1 cellular context compared by ENCODE assay signal in the genomic region with DNA sequence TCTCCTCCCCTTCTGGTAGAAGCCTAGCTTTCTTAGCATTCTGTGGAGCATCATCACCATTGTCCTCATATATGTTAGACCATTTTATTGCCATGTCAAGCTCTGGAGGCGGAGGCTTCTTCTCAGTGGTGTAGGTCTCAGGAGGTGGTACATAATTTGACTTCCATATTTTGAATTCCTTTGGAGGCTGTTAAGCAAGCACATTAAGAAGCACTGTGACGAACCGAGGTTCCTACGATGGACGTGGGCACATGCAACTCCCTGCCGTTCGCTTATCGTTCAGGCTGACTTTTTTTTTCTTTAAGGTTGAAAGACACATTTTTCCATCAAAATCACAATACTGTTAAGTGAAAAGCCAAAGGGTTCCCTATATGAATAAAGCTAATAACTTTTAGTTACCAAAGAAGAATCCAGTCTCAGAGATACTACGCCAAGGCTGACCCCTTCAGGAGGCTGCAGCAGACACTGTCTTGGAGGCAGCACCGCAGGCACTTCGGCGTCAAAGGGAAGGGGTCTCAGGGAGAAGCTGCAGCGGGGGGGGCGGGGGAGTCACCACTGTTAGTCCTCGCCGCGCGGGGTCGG.
TF ChIP-seq lines count a peak whose summit lies in the region.

No MANE protein-coding gene starts in this region.

TF ChIP-seq in GM23338, 12 proteins besides CTCF, POLR2A, EP300 and RAD21 (continued from another document):
- no peak for TF ChIP-seq ZNF462 (CRISPR knock-in tag; IDR thresholded peaks at IDR 0.05)
- no peak for TF ChIP-seq POLR2AphosphoS5 (IDR thresholded peaks at IDR 0.05; ENCODE audit: low read depth)
